Comparison of ENCODE assay signal across 1 cellular context in genomic region chr3:183592820-183593219, GRCh38.
TF ChIP-seq lines count a peak whose summit lies in the region.

No MANE protein-coding gene starts in this region.

TF ChIP-seq in GM12878, 131 proteins besides CTCF, POLR2A, EP300 and RAD21:
- no peak for TF ChIP-seq ZBTB11 (CRISPR knock-in tag; IDR thresholded peaks at IDR 0.05)
- TF ChIP-seq LARP7 (IDR thresholded peaks at IDR 0.05) = no peak
- TF ChIP-seq TCF7 (IDR thresholded peaks at IDR 0.05; ENCODE audit: borderline replicate concordance) = no peak
- no peak for TF ChIP-seq SMAD5 (IDR thresholded peaks at IDR 0.05; ENCODE audit: low read depth)
- no peak for TF ChIP-seq ETV6 (conservative IDR thresholded peaks at IDR 0.05 in 1 of 2, IDR thresholded peaks at IDR 0.05 in 1 of 2; ENCODE audit: borderline replicate concordance in 1 of 2, low read depth in 1 of 2)
- no peak for TF ChIP-seq CBFB (IDR thresholded peaks at IDR 0.05; ENCODE audit: low read depth)
- TF ChIP-seq, protein P1, sequence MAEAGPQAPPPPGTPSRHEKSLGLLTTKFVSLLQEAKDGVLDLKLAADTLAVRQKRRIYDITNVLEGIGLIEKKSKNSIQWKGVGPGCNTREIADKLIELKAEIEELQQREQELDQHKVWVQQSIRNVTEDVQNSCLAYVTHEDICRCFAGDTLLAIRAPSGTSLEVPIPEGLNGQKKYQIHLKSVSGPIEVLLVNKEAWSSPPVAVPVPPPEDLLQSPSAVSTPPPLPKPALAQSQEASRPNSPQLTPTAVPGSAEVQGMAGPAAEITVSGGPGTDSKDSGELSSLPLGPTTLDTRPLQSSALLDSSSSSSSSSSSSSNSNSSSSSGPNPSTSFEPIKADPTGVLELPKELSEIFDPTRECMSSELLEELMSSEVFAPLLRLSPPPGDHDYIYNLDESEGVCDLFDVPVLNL (IDR thresholded peaks at IDR 0.05; ENCODE audit: low read depth, low read length) = no peak
- no peak for TF ChIP-seq HCFC1 (IDR thresholded peaks at IDR 0.05; ENCODE audit: low read length)
- TF ChIP-seq BCL11A (IDR thresholded peaks at IDR 0.05; ENCODE audit: low read depth, low read length) = no peak
- TF ChIP-seq, protein P2, sequence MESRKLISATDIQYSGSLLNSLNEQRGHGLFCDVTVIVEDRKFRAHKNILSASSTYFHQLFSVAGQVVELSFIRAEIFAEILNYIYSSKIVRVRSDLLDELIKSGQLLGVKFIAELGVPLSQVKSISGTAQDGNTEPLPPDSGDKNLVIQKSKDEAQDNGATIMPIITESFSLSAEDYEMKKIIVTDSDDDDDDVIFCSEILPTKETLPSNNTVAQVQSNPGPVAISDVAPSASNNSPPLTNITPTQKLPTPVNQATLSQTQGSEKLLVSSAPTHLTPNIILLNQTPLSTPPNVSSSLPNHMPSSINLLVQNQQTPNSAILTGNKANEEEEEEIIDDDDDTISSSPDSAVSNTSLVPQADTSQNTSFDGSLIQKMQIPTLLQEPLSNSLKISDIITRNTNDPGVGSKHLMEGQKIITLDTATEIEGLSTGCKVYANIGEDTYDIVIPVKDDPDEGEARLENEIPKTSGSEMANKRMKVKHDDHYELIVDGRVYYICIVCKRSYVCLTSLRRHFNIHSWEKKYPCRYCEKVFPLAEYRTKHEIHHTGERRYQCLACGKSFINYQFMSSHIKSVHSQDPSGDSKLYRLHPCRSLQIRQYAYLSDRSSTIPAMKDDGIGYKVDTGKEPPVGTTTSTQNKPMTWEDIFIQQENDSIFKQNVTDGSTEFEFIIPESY (IDR thresholded peaks at IDR 0.05) = no peak
- TF ChIP-seq MYB (IDR thresholded peaks at IDR 0.05; ENCODE audit: borderline replicate concordance, low read depth, low read length) = no peak
- no peak for TF ChIP-seq SREBF2 (IDR thresholded peaks at IDR 0.05; ENCODE audit: low read length)
- TF ChIP-seq, protein P3, sequence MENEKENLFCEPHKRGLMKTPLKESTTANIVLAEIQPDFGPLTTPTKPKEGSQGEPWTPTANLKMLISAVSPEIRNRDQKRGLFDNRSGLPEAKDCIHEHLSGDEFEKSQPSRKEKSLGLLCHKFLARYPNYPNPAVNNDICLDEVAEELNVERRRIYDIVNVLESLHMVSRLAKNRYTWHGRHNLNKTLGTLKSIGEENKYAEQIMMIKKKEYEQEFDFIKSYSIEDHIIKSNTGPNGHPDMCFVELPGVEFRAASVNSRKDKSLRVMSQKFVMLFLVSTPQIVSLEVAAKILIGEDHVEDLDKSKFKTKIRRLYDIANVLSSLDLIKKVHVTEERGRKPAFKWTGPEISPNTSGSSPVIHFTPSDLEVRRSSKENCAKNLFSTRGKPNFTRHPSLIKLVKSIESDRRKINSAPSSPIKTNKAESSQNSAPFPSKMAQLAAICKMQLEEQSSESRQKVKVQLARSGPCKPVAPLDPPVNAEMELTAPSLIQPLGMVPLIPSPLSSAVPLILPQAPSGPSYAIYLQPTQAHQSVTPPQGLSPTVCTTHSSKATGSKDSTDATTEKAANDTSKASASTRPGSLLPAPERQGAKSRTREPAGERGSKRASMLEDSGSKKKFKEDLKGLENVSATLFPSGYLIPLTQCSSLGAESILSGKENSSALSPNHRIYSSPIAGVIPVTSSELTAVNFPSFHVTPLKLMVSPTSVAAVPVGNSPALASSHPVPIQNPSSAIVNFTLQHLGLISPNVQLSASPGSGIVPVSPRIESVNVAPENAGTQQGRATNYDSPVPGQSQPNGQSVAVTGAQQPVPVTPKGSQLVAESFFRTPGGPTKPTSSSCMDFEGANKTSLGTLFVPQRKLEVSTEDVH (IDR thresholded peaks at IDR 0.05; ENCODE audit: low read depth, partially characterized antibody) = no peak
- TF ChIP-seq JUNB (IDR thresholded peaks at IDR 0.05) = no peak
- TF ChIP-seq NFYA (IDR thresholded peaks at IDR 0.05; ENCODE audit: borderline replicate concordance, low read depth, low read length) = no peak
- TF ChIP-seq CUX1 (IDR thresholded peaks at IDR 0.05; ENCODE audit: insufficient replicate concordance, low read depth, low read length) = no peak
- TF ChIP-seq CHD1 (IDR thresholded peaks at IDR 0.05; ENCODE audit: low read depth, low read length) = no peak
- no peak for TF ChIP-seq TBL1XR1 (IDR thresholded peaks at IDR 0.05; ENCODE audit: low read depth, low read length)
